9 cellular contexts compared by ENCODE assay signal in genomic region chr19:4338441-4339350, GRCh38. TPM values are rescaled to one million over a fixed set of nuclear protein-coding genes. Genes with fewer than 3 reads are reported as not detected.
DNase-seq lines count a peak whose midpoint lies in the region; ATAC-seq, FAIRE-seq and TF ChIP-seq lines count a peak whose summit lies in the region.
"Had no signal": no experiment of that assay in that cellular context is flagged by ENCODE, and none has a peak within 500 bp of the region (broad histone marks: within the 10 kb centered on the region; RNA-seq: fewer than 3 reads in every experiment).

Gene STAP2 (minus strand): TSS chr19:4338827. CDS start chr19:4338753, 74 bp downstream.

- peaks cover 2% of the 10 kb centered on the region for H3K9me3 Mint-ChIP-seq in activated CD4-positive, alpha-beta memory T cell treated with anti-CD3 and anti-CD28 coated beads, Interleukin-2, amount 10 ng/mL, durations not matched to agents 7 days and 5 days

- no peaks in the 10 kb centered on the region for H3K27me3 Mint-ChIP-seq in activated CD4-positive, alpha-beta memory T cell treated with anti-CD3 and anti-CD28 coated beads, Interleukin-2, amount 10 ng/mL, durations not matched to agents 7 days and 5 days

- H3K27me3 ChIP-seq in pancreas = no peaks in the 10 kb centered on the region

- peaks cover 0 to 13% (median 11%) of the 10 kb centered on the region in 3 donors for H3K4me1 ChIP-seq in pancreas

- H3K27ac ChIP-seq in pancreas = peak within 1 kb of the TSS; percentile 43 to 83 (median 74)

- peaks cover 8% of the 10 kb centered on the region for H3K36me3 Mint-ChIP-seq in activated CD4-positive, alpha-beta memory T cell treated with anti-CD3 and anti-CD28 coated beads, Interleukin-2, amount 10 ng/mL, durations not matched to agents 7 days and 5 days (ENCODE audit: low read depth)

- ATAC-seq in Right ventricle myocardium inferior (no peak), pancreas (peak; percentile 21 to 51 (median 42)), HG02763 (IDR thresholded peaks at IDR 0.05; ENCODE audit: unreplicated experiment) (no peak)

- no peak for FAIRE-seq in pancreas (lab: Jason Lieb, UNC)
- FAIRE-seq: colon had no signal

- no peaks in the 10 kb centered on the region for H3K36me3 ChIP-seq in pancreas

- DNase-seq in Right ventricle myocardium inferior (ENCODE audit: missing footprints) (peak; percentile 11), cardiac septum (ENCODE audit: low spot score) (no peak), fibroblast of pulmonary artery (ENCODE audit: low read depth) (no peak), pancreas (peak; percentile 71 to 88 (median 80)), hypothalamus (lab: John Stamatoyannopoulos, UW) (no peak), occipital lobe (lab: John Stamatoyannopoulos, UW) (no peak)
- peak; percentile 37 for DNase-seq in activated CD4-positive, alpha-beta memory T cell treated with anti-CD3 and anti-CD28 coated beads, Interleukin-2, amount 10 ng/mL, durations not matched to agents 7 days and 5 days

- peak within 1 kb of the TSS; percentile 41 for H3K4me3 ChIP-seq in fibroblast of pulmonary artery (replicated peaks; ENCODE audit: low read depth, low read length)
- H3K4me3 ChIP-seq in pancreas = peak within 1 kb of the TSS; percentile 16 to 55 (median 36)

- POLR2A ChIA-PET in activated CD4-positive, alpha-beta memory T cell treated with anti-CD3 and anti-CD28 coated beads, Interleukin-2, amount 10 ng/mL, durations not matched to agents 7 days and 5 days (lab: Charles Lee) = interaction anchor here (0.7 to 2.0 kb wide), 9 partner anchors 9 to 229 kb away, joined by 3 to 4 read pairs (median 3); partner anchors contain the start of genes CHAF1A and YJU2

- WGBS in pancreas, 2 donors = 22 to 29% methylated on average over 23 to 27 of the region's 27 CpGs

- CTCF ChIA-PET in activated CD4-positive, alpha-beta memory T cell treated with anti-CD3 and anti-CD28 coated beads, Interleukin-2, amount 10 ng/mL, durations not matched to agents 7 days and 5 days (lab: Charles Lee) = interaction anchor here (0.9 to 1.4 kb wide), 4 partner anchors 14 to 72 kb away, joined by 3 to 9 read pairs (median 5); partner anchors contain the start of gene SH3GL1

- peak within 1 kb of the TSS; percentile 79 for H3K4me3 Mint-ChIP-seq in activated CD4-positive, alpha-beta memory T cell treated with anti-CD3 and anti-CD28 coated beads, Interleukin-2, amount 10 ng/mL, durations not matched to agents 7 days and 5 days

- H3K4me1 Mint-ChIP-seq in activated CD4-positive, alpha-beta memory T cell treated with anti-CD3 and anti-CD28 coated beads, Interleukin-2, amount 10 ng/mL, durations not matched to agents 7 days and 5 days = peaks cover 29% of the 10 kb centered on the region

- TF ChIP-seq CTCF in fibroblast of pulmonary artery (IDR thresholded peaks at IDR 0.05; ENCODE audit: low read length, missing control alignments) (no peak), pancreas (IDR thresholded peaks at IDR 0.05) (no peak)

- H3K27ac Mint-ChIP-seq in activated CD4-positive, alpha-beta memory T cell treated with anti-CD3 and anti-CD28 coated beads, Interleukin-2, amount 10 ng/mL, durations not matched to agents 7 days and 5 days = peak within 1 kb of the TSS; percentile 72

- intact Hi-C loops in Right ventricle myocardium inferior (cut with DNase I) (no loop called here), cardiac septum (cut with DNase I) (no loop called here), pancreas (cut with DNase I) (no loop called here)

- H3K9me3 ChIP-seq in pancreas = no peaks in the 10 kb centered on the region

RNA-seq across cellular contexts. Expression of gene STAP2, which starts in this region (rescaled TPM):
- total RNA-seq in Right ventricle myocardium inferior = 4.3 TPM
- total RNA-seq in cardiac septum = 0.83 TPM
- 1 to 10 TPM; 8.3 to 8.6 TPM for total RNA-seq in activated CD4-positive, alpha-beta memory T cell treated with anti-CD3 and anti-CD28 coated beads, Interleukin-2, amount 10 ng/mL, durations not matched to agents 7 days and 5 days
- total RNA-seq in pancreas = 10 to 100 TPM; 17.4 to 45.4 (median 23.3) TPM
- polyA plus RNA-seq in pancreas = 10 to 100 TPM; 46.6 to 65.5 TPM
- total RNA-seq in occipital lobe = 2.8 TPM

Comparison
In these comparisons a context has a peak if more than half of its experiments do, and no peak if none do; other contexts are left out.
1. DNase-seq: peak in Right ventricle myocardium inferior (single experiment), activated CD4-positive, alpha-beta memory T cell treated with anti-CD3 and anti-CD28 coated beads, Interleukin-2, amount 10 ng/mL, durations not matched to agents 7 days and 5 days (single experiment) and pancreas (6 of 6); none in cardiac septum (single experiment), fibroblast of pulmonary artery (single experiment), hypothalamus (0 of 51) and occipital lobe (single experiment).
2. ATAC-seq: peak in pancreas (4 of 4); none in Right ventricle myocardium inferior (single experiment) and HG02763 (single experiment).